Comparison of ENCODE assay signal across 15 cellular contexts in the genomic region with DNA sequence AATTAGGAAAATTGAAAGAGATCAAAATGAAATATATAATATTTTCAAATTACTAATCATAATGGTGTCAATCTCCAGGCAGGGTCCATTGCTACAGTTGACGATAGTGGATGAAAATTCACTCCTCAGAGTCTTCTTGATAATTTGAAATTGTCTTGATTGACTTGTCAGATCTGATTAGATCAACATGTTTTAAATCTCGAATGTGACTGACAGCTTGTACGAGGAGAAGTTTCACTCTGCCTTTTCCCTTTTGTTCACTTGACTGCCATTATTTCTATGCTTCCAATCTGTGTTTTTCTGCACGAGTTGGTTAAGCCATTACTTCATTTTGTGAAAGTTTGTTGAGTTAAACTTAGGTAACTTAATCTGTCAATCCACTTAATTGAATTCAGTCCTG. TPM values are rescaled to one million over a fixed set of nuclear protein-coding genes. Genes with fewer than 3 reads are reported as not detected.
"Had no signal": no experiment of that assay in that cellular context is flagged by ENCODE, and none has a peak within 500 bp of the region (broad histone marks: within the 10 kb centered on the region; RNA-seq: fewer than 3 reads in every experiment).

No MANE protein-coding gene starts in this region.

RNA-seq across cellular contexts. Expression of gene RHD, which starts 3.3 kb away (rescaled TPM):
- total RNA-seq: activated B cell treated with CpG ODN at 0.5 μM for 24 hours; activated CD4-positive, alpha-beta memory T cell treated with anti-CD3 and anti-CD28 coated beads for 36 hours; activated CD4-positive, alpha-beta T cell treated with anti-CD3 and anti-CD28 coated beads, Interleukin-2, amount 10 ng/mL, durations not matched to agents 24 days and 14 days; activated CD8-positive, alpha-beta memory T cell treated with anti-CD3 and anti-CD28 coated beads for 36 hours; activated CD8-positive, alpha-beta T cell treated with anti-CD3 and anti-CD28 coated beads for 36 hours; activated naive CD4-positive, alpha-beta T cell treated with anti-CD3 and anti-CD28 coated beads for 36 hours; activated naive CD4-positive, alpha-beta T cell treated with anti-CD3 and anti-CD28 coated beads, Interleukin-2, amount 50 U/mL, for 72 hours; activated naive CD8-positive, alpha-beta T cell treated with anti-CD3 and anti-CD28 coated beads for 36 hours; activated T-cell treated with anti-CD3 and anti-CD28 coated beads, Interleukin-2, amount 50 U/mL, for 4 hours; activated T-helper 1 cell treated with anti-CD3 and anti-CD28 coated beads, Interleukin-12 subunit alpha, Interleukin-12 subunit beta, Interleukin-2, Interleukin-4 antibody, amounts not matched to agents 30 ng/mL and 10 ng/mL and 1 ng/mL, durations not matched to agents 14 hours and 24 hours and 36 hours; aorta; bronchial epithelial cell; cardiac muscle cell; T-helper 1 cell treated with Interleukin-12 subunit alpha and Interleukin-12 subunit beta and Interleukin-4 antibody, amounts not matched to agents 30 ng/mL and 1 ng/mL, for 36 hours; T-helper 2 cell treated with Interferon-gamma antibody and Interleukin-4, amounts not matched to agents 100 ng/mL and 5 ng/mL, for 36 hours had no signal
- polyA plus RNA-seq: aorta had no signal
